19 cellular contexts compared by ENCODE assay signal in genomic region chr1:162726539-162726938, GRCh38.
A peak's percentile ranks its signal among the peaks of the same experiment; 100 is the strongest.
DNase-seq lines count a peak whose midpoint lies in the region; ATAC-seq and TF ChIP-seq lines count a peak whose summit lies in the region.
"Had no signal": no experiment of that assay in that cellular context is flagged by ENCODE, and none has a peak within 500 bp of the region (broad histone marks: within the 10 kb centered on the region; RNA-seq: fewer than 3 reads in every experiment).

No MANE protein-coding gene starts in this region.

- H3K27ac ChIP-seq in HEK293 (ENCODE audit: extremely low read depth, low read depth, low read length): no peak overlapping the region
- H3K27ac ChIP-seq: Peyer's patch had no signal

- intact Hi-C loops in sciatic nerve (cut with DNase I): no loop called here

- H3K9me3 ChIP-seq in HEK293 (ENCODE audit: control insufficient read depth, insufficient read depth, low read depth, low read length): no peaks in the 10 kb centered on the region
- H3K9me3 ChIP-seq: Peyer's patch had no signal

- H3K4me1 ChIP-seq in HEK293 (ENCODE audit: control insufficient read depth, insufficient read depth, low read length): no peaks in the 10 kb centered on the region

- in situ Hi-C loops in SK-MEL-5 (cut with HindIII; ENCODE audit: low pct_unique_long_range_greater_than_20kb, low sequenced_read_pairs): no loop called here

- ATAC-seq in sciatic nerve: peak; percentile 47

- no peaks in the 10 kb centered on the region for H3K36me3 ChIP-seq in HEK293 (ENCODE audit: control insufficient read depth in 2 of 2, insufficient read depth in 1 of 2, low read length in 2 of 2)
- H3K36me3 ChIP-seq: Peyer's patch had no signal

- CTCF ChIA-PET in HEK293 (lab: Yijun Ruan, JAX): no interaction called here

- TF ChIP-seq CTCF in HEK293 (tag by site-specific recombination; IDR thresholded peaks at IDR 0.05): no peak

- peak in 2 of 3 experiments; percentile 16 to 38 for DNase-seq in NCI-H1417 (lab: John Stamatoyannopoulos, UW)
- DNase-seq in NCI-H1417 treated with DMSO at 0.1 percent for 48 hours (lab: John Stamatoyannopoulos, UW): no peak
- DNase-seq in SK-MEL-5 (ENCODE audit: low read depth, low spot score): peak; percentile 8
- DNase-seq in sciatic nerve (ENCODE audit: low spot score): no peak
- no peak for DNase-seq in nucleus accumbens (lab: John Stamatoyannopoulos, UW)
- no peak for DNase-seq in activated CD4-positive, alpha-beta T cell treated with anti-CD3 and anti-CD28 coated beads, Interleukin-2, amount 50 U/mL, for 4 hours
- no peak for DNase-seq in NAMALWA (ENCODE audit: low spot score)
- DNase-seq: C1 segment of cervical spinal cord, Calu3, DND-41, GDM1, H9, NCI-H1105 treated with DMSO at 0.1 percent for 48 hours, NCI-H2081, NCI-H226, NCI-H526, Peyer's patch, SHP77 treated with DMSO at 0.1 percent for 48 hours had no signal

- POLR2A ChIA-PET in HEK293 (lab: Yijun Ruan, JAX): no interaction called here

- no peak overlapping the region for H3K4me3 ChIP-seq in HEK293 (ENCODE audit: low read depth, low read length)
- H3K4me3 ChIP-seq: Peyer's patch had no signal

TF ChIP-seq in HEK293, 187 proteins besides CTCF, POLR2A, EP300 and RAD21:
- TF ChIP-seq GLIS1 (tag by site-specific recombination; IDR thresholded peaks at IDR 0.05): peak; percentile 64
- no peak for TF ChIP-seq ZNF274 (IDR thresholded peaks at IDR 0.05; ENCODE audit: low read length)
- no peak for TF ChIP-seq ZNF274 (tag by site-specific recombination; IDR thresholded peaks at IDR 0.05; ENCODE audit: borderline replicate concordance)
- TF ChIP-seq PRDM4 (tag by site-specific recombination; IDR thresholded peaks at IDR 0.05): no peak
- no peak for TF ChIP-seq WT1 (tag by site-specific recombination; IDR thresholded peaks at IDR 0.05)
TF ChIP-seq in HEK293: peak in this region for 1.

Comparison
In these comparisons a context has a peak if more than half of its experiments do, and no peak if none do; other contexts are left out.
1. DNase-seq: peak in NCI-H1417 (2 of 3) and SK-MEL-5 (single experiment); none in NCI-H1417 treated with DMSO at 0.1 percent for 48 hours (single experiment), sciatic nerve (single experiment), nucleus accumbens (0 of 56), activated CD4-positive, alpha-beta T cell treated with anti-CD3 and anti-CD28 coated beads, Interleukin-2, amount 50 U/mL, for 4 hours (0 of 2) and NAMALWA (single experiment).